1 cellular context compared by ENCODE assay signal in the genomic region with DNA sequence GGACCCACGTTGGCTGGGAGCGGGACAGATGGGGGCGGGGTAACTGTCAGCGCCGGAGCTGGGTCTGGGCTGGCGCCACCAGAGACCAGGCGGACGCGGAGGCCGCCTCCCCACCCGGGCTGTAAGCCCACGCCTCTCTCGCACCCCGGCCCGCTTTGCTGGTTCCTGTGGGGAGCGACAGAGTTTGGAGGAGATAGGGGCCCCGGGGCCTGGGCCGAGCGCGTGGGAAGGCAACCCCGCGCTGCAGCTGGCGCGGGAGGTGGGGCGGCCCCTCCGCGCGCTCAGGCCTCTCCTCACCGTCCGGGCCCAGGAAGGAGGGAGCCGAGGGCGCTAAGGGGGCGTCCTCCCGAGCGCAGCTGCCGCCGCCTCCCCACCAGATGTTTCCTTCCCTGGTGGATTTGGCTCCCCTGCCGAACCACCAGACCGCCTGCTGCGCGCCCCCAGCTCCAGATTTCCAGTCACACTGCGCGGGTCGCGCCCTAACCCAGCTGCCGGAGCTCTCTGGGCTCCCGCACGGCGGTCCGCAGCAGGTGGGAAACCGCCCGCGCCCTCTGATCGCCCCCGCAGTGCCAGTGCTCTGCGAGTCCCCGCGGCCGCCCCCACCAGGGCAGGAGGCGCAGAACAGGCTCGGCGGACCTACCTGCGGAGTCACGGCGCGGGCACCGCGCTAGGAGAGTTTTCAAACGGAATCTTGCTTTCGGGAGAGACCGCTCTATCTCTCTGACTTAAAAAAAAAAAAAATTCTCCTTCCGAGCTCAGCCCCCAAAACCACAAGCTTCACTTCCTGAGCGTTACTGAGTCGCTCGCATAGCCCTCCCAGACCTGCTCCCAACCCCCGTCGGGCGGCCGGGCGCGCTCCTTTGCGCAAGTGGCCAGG.
TF ChIP-seq lines count a peak whose summit lies in the region.

No MANE protein-coding gene starts in this region.

TF ChIP-seq in GM12878, 131 proteins besides CTCF, POLR2A, EP300 and RAD21 (continued from another document and continues in another):
- TF ChIP-seq, protein P1, sequence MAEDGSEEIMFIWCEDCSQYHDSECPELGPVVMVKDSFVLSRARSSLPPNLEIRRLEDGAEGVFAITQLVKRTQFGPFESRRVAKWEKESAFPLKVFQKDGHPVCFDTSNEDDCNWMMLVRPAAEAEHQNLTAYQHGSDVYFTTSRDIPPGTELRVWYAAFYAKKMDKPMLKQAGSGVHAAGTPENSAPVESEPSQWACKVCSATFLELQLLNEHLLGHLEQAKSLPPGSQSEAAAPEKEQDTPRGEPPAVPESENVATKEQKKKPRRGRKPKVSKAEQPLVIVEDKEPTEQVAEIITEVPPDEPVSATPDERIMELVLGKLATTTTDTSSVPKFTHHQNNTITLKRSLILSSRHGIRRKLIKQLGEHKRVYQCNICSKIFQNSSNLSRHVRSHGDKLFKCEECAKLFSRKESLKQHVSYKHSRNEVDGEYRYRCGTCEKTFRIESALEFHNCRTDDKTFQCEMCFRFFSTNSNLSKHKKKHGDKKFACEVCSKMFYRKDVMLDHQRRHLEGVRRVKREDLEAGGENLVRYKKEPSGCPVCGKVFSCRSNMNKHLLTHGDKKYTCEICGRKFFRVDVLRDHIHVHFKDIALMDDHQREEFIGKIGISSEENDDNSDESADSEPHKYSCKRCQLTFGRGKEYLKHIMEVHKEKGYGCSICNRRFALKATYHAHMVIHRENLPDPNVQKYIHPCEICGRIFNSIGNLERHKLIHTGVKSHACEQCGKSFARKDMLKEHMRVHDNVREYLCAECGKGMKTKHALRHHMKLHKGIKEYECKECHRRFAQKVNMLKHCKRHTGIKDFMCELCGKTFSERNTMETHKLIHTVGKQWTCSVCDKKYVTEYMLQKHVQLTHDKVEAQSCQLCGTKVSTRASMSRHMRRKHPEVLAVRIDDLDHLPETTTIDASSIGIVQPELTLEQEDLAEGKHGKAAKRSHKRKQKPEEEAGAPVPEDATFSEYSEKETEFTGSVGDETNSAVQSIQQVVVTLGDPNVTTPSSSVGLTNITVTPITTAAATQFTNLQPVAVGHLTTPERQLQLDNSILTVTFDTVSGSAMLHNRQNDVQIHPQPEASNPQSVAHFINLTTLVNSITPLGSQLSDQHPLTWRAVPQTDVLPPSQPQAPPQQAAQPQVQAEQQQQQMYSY (CRISPR knock-in tag; IDR thresholded peaks at IDR 0.05): no peak
- TF ChIP-seq MXI1 (IDR thresholded peaks at IDR 0.05; ENCODE audit: low read depth, low read length) (peak; percentile 12; the same call in 1 of the 2 replicates), NR2F1 (conservative IDR thresholded peaks at IDR 0.05) (peak; percentile 58), NRF1 (conservative IDR thresholded peaks at IDR 0.05; ENCODE audit: low read depth, low read length) (no peak), SREBF1 (IDR thresholded peaks at IDR 0.05; ENCODE audit: low read length) (no peak), MEF2B (IDR thresholded peaks at IDR 0.05; ENCODE audit: partially characterized antibody, poor library complexity, severe bottlenecking) (no peak), MYB (IDR thresholded peaks at IDR 0.05; ENCODE audit: borderline replicate concordance, low read depth, low read length) (no peak), BMI1 (IDR thresholded peaks at IDR 0.05; ENCODE audit: borderline replicate concordance) (no peak), PML (IDR thresholded peaks at IDR 0.05; ENCODE audit: low read length) (peak; percentile 53; the same call in 1 of the 2 replicates), ATF7 (IDR thresholded peaks at IDR 0.05; ENCODE audit: low read depth) (peak; percentile 41), CREM (IDR thresholded peaks at IDR 0.05; ENCODE audit: low read depth) (no peak), ASH2L (IDR thresholded peaks at IDR 0.05; ENCODE audit: borderline replicate concordance, low read depth) (no peak), PAX5 (IDR thresholded peaks at IDR 0.05; ENCODE audit: borderline replicate concordance, low read depth, low read length) (no peak), BCL11A (IDR thresholded peaks at IDR 0.05; ENCODE audit: low read depth, low read length) (no peak), STAT1 (conservative IDR thresholded peaks at IDR 0.05) (0 out of 2 replicates have a peak, but pooled peaks have one; percentile 21), PAX8 (IDR thresholded peaks at IDR 0.05) (no peak), ZNF274 (IDR thresholded peaks at IDR 0.05; ENCODE audit: insufficient read depth, insufficient read length) (no peak), JUND (IDR thresholded peaks at IDR 0.05; ENCODE audit: low read depth, low read length) (no peak), MTA2 (IDR thresholded peaks at IDR 0.05; ENCODE audit: low read depth) (no peak), KAT2A (conservative IDR thresholded peaks at IDR 0.05; ENCODE audit: control insufficient read depth, low read depth, low read length) (no peak), RBBP5 (conservative IDR thresholded peaks at IDR 0.05) (no peak), SREBF2 (IDR thresholded peaks at IDR 0.05; ENCODE audit: low read length) (no peak), RUNX3 (IDR thresholded peaks at IDR 0.05; ENCODE audit: low read length) (peak; percentile 92), HCFC1 (IDR thresholded peaks at IDR 0.05; ENCODE audit: low read length) (no peak), NBN (IDR thresholded peaks at IDR 0.05) (peak; percentile 73), ZNF24 (IDR thresholded peaks at IDR 0.05) (no peak), NFYA (IDR thresholded peaks at IDR 0.05; ENCODE audit: borderline replicate concordance, low read depth, low read length) (no peak), MYC (IDR thresholded peaks at IDR 0.05; ENCODE audit: insufficient read depth, insufficient read length, insufficient replicate concordance, low read length, severe bottlenecking) (no peak), SUPT20H (IDR thresholded peaks at IDR 0.05; ENCODE audit: borderline replicate concordance, control insufficient read depth, low read depth, low read length) (no peak), IKZF1 (conservative IDR thresholded peaks at IDR 0.05) (peak; percentile 91), CHD4 (IDR thresholded peaks at IDR 0.05) (no peak), FOXM1 (IDR thresholded peaks at IDR 0.05; ENCODE audit: low read depth, low read length) (0 out of 2 replicates have a peak, but pooled peaks have one; percentile 47), GABPA (IDR thresholded peaks at IDR 0.05; ENCODE audit: low read depth) (no peak), EZH2 (IDR thresholded peaks at IDR 0.05; ENCODE audit: borderline replicate concordance, control insufficient read depth, low read depth, low read length) (no peak), LARP7 (IDR thresholded peaks at IDR 0.05) (peak; percentile 84), EED (IDR thresholded peaks at IDR 0.05; ENCODE audit: low read depth) (peak; percentile 57; the same call in 1 of the 2 replicates)
- TF ChIP-seq, protein P2, sequence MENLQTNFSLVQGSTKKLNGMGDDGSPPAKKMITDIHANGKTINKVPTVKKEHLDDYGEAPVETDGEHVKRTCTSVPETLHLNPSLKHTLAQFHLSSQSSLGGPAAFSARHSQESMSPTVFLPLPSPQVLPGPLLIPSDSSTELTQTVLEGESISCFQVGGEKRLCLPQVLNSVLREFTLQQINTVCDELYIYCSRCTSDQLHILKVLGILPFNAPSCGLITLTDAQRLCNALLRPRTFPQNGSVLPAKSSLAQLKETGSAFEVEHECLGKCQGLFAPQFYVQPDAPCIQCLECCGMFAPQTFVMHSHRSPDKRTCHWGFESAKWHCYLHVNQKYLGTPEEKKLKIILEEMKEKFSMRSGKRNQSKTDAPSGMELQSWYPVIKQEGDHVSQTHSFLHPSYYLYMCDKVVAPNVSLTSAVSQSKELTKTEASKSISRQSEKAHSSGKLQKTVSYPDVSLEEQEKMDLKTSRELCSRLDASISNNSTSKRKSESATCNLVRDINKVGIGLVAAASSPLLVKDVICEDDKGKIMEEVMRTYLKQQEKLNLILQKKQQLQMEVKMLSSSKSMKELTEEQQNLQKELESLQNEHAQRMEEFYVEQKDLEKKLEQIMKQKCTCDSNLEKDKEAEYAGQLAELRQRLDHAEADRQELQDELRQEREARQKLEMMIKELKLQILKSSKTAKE (IDR thresholded peaks at IDR 0.05; ENCODE audit: low read depth, poor library complexity, severe bottlenecking): no peak
- TF ChIP-seq, protein P3, sequence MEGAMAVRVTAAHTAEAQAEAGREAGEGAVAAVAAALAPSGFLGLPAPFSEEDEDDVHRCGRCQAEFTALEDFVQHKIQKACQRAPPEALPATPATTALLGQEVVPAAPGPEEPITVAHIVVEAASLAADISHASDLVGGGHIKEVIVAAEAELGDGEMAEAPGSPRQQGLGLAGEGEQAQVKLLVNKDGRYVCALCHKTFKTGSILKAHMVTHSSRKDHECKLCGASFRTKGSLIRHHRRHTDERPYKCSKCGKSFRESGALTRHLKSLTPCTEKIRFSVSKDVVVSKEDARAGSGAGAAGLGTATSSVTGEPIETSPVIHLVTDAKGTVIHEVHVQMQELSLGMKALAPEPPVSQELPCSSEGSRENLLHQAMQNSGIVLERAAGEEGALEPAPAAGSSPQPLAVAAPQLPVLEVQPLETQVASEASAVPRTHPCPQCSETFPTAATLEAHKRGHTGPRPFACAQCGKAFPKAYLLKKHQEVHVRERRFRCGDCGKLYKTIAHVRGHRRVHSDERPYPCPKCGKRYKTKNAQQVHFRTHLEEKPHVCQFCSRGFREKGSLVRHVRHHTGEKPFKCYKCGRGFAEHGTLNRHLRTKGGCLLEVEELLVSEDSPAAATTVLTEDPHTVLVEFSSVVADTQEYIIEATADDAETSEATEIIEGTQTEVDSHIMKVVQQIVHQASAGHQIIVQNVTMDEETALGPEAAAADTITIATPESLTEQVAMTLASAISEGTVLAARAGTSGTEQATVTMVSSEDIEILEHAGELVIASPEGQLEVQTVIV (IDR thresholded peaks at IDR 0.05; ENCODE audit: borderline replicate concordance, partially characterized antibody): no peak
- TF ChIP-seq, protein P4, sequence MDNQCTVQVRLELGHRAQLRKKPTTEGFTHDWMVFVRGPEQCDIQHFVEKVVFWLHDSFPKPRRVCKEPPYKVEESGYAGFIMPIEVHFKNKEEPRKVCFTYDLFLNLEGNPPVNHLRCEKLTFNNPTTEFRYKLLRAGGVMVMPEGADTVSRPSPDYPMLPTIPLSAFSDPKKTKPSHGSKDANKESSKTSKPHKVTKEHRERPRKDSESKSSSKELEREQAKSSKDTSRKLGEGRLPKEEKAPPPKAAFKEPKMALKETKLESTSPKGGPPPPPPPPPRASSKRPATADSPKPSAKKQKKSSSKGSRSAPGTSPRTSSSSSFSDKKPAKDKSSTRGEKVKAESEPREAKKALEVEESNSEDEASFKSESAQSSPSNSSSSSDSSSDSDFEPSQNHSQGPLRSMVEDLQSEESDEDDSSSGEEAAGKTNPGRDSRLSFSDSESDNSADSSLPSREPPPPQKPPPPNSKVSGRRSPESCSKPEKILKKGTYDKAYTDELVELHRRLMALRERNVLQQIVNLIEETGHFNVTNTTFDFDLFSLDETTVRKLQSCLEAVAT (IDR thresholded peaks at IDR 0.05): peak; percentile 77
- TF ChIP-seq, protein P5, sequence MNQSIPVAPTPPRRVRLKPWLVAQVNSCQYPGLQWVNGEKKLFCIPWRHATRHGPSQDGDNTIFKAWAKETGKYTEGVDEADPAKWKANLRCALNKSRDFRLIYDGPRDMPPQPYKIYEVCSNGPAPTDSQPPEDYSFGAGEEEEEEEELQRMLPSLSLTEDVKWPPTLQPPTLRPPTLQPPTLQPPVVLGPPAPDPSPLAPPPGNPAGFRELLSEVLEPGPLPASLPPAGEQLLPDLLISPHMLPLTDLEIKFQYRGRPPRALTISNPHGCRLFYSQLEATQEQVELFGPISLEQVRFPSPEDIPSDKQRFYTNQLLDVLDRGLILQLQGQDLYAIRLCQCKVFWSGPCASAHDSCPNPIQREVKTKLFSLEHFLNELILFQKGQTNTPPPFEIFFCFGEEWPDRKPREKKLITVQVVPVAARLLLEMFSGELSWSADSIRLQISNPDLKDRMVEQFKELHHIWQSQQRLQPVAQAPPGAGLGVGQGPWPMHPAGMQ (IDR thresholded peaks at IDR 0.05; ENCODE audit: borderline replicate concordance): no peak
- TF ChIP-seq, protein P6, sequence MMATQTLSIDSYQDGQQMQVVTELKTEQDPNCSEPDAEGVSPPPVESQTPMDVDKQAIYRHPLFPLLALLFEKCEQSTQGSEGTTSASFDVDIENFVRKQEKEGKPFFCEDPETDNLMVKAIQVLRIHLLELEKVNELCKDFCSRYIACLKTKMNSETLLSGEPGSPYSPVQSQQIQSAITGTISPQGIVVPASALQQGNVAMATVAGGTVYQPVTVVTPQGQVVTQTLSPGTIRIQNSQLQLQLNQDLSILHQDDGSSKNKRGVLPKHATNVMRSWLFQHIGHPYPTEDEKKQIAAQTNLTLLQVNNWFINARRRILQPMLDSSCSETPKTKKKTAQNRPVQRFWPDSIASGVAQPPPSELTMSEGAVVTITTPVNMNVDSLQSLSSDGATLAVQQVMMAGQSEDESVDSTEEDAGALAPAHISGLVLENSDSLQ (IDR thresholded peaks at IDR 0.05): no peak
- TF ChIP-seq, protein P7, sequence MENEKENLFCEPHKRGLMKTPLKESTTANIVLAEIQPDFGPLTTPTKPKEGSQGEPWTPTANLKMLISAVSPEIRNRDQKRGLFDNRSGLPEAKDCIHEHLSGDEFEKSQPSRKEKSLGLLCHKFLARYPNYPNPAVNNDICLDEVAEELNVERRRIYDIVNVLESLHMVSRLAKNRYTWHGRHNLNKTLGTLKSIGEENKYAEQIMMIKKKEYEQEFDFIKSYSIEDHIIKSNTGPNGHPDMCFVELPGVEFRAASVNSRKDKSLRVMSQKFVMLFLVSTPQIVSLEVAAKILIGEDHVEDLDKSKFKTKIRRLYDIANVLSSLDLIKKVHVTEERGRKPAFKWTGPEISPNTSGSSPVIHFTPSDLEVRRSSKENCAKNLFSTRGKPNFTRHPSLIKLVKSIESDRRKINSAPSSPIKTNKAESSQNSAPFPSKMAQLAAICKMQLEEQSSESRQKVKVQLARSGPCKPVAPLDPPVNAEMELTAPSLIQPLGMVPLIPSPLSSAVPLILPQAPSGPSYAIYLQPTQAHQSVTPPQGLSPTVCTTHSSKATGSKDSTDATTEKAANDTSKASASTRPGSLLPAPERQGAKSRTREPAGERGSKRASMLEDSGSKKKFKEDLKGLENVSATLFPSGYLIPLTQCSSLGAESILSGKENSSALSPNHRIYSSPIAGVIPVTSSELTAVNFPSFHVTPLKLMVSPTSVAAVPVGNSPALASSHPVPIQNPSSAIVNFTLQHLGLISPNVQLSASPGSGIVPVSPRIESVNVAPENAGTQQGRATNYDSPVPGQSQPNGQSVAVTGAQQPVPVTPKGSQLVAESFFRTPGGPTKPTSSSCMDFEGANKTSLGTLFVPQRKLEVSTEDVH (IDR thresholded peaks at IDR 0.05; ENCODE audit: low read depth, partially characterized antibody): no peak
- TF ChIP-seq, protein P8, sequence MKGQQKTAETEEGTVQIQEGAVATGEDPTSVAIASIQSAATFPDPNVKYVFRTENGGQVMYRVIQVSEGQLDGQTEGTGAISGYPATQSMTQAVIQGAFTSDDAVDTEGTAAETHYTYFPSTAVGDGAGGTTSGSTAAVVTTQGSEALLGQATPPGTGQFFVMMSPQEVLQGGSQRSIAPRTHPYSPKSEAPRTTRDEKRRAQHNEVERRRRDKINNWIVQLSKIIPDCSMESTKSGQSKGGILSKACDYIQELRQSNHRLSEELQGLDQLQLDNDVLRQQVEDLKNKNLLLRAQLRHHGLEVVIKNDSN (IDR thresholded peaks at IDR 0.05; ENCODE audit: borderline replicate concordance, extremely low read length, insufficient read depth, low read depth, low read length): no peak
